In genomic region chr19:54460230-54461005, GRCh38 we compare ENCODE assay signal across 1 cellular context.
TF ChIP-seq lines count a peak whose summit lies in the region.

No MANE protein-coding gene starts in this region.

TF ChIP-seq in K562, 482 proteins besides CTCF, POLR2A, EP300 and RAD21:
- TF ChIP-seq ZNF740 (CRISPR knock-in tag; IDR thresholded peaks at IDR 0.05) (0 out of 2 replicates have a peak, but pooled peaks have one; percentile 41), ZNF740 (tag; IDR thresholded peaks at IDR 0.05) (no peak), POLR2AphosphoS5 (IDR thresholded peaks at IDR 0.05; ENCODE audit: control insufficient read depth, insufficient read depth, low read depth, low read length) (0 out of 2 replicates have a peak, but pooled peaks have one; percentile 23), RBFOX2 (IDR thresholded peaks at IDR 0.05; ENCODE audit: low read depth, low read length) (peak; percentile 53), PHF8 (IDR thresholded peaks at IDR 0.05; ENCODE audit: borderline replicate concordance, low read length) (no peak), TCF7 (IDR thresholded peaks at IDR 0.05; ENCODE audit: borderline replicate concordance) (no peak), MED1 (CRISPR knock-in tag; IDR thresholded peaks at IDR 0.05; ENCODE audit: borderline replicate concordance) (no peak), MTF1 (CRISPR knock-in tag; IDR thresholded peaks at IDR 0.05; ENCODE audit: borderline replicate concordance) (no peak), COPS2 (conservative IDR thresholded peaks at IDR 0.05) (no peak), RBM22 (IDR thresholded peaks at IDR 0.05; ENCODE audit: low read depth, low read length, poor library complexity, severe bottlenecking) (no peak), MEF2D (tag; conservative IDR thresholded peaks at IDR 0.05; ENCODE audit: low read depth) (no peak), KDM1A (IDR thresholded peaks at IDR 0.05) (no peak), POLR2G (IDR thresholded peaks at IDR 0.05; ENCODE audit: low read depth, low read length) (peak; percentile 66), SIN3A (IDR thresholded peaks at IDR 0.05; ENCODE audit: borderline replicate concordance in 2 of 2, control insufficient read depth in 1 of 2, low read depth in 2 of 2, low read length in 2 of 2) (no peak)
